In the genomic region with DNA sequence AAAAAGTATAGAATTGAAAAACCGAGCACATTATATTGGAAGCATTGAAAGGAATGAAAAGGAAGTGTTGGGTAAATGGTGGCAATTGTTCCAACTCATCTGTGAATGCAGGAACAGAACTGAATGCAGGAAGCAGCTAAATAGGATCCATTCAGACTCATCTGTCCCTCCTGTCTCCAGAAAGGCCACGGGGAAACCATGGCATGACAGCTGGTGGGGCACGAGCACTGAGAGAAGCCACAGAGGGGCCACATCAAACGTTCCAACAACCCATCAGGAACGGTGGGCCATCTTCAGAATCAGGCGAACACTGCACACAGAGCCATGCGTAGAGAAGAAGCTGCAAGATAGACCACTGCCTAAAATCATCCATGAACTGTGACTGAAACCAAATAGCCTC, we compare ENCODE assay signal across 25 cellular contexts.
"Had no signal": no experiment of that assay in that cellular context is flagged by ENCODE, and none has a peak within 500 bp of the region (broad histone marks: within the 10 kb centered on the region; RNA-seq: fewer than 3 reads in every experiment).

No MANE protein-coding gene starts in this region.

- H3K36me3 Mint-ChIP-seq: activated naive CD4-positive, alpha-beta T cell treated with anti-CD3 and anti-CD28 coated beads, Interleukin-2, amount 50 U/mL, for 24 hours; T-cell had no signal

- FAIRE-seq: bronchial epithelial cell, RCC 7860, TTC549 had no signal

- H3K9me3 ChIP-seq: ascending aorta, body of pancreas had no signal

- H3K4me3 ChIP-seq: ascending aorta, body of pancreas, SK-N-MC had no signal

- H3K9me3 Mint-ChIP-seq: activated CD8-positive, alpha-beta T cell treated with anti-CD3 and anti-CD28 coated beads for 36 hours; activated naive CD4-positive, alpha-beta T cell treated with anti-CD3 and anti-CD28 coated beads, Interleukin-2, amount 50 U/mL, for 24 hours had no signal

- H3K4me3 Mint-ChIP-seq: activated CD8-positive, alpha-beta T cell treated with anti-CD3 and anti-CD28 coated beads for 36 hours; activated naive CD4-positive, alpha-beta T cell treated with anti-CD3 and anti-CD28 coated beads, Interleukin-2, amount 50 U/mL, for 24 hours; T-cell had no signal

- H3K27me3 Mint-ChIP-seq: activated CD8-positive, alpha-beta T cell treated with anti-CD3 and anti-CD28 coated beads for 36 hours; activated naive CD4-positive, alpha-beta T cell treated with anti-CD3 and anti-CD28 coated beads, Interleukin-2, amount 50 U/mL, for 24 hours; T-cell had no signal

- DNase-seq: activated CD4-positive, alpha-beta T cell treated with anti-CD3 and anti-CD28 coated beads for 4 hours; activated CD8-positive, alpha-beta memory T cell treated with anti-CD3 and anti-CD28 coated beads, Interleukin-2, amount 50 U/mL, for 48 hours; activated CD8-positive, alpha-beta T cell treated with anti-CD3 and anti-CD28 coated beads for 36 hours; activated T-cell treated with anti-CD3 and anti-CD28 coated beads, Interleukin-2, amount 50 U/mL, for 1 hour; body of pancreas; central memory CD4-positive, alpha-beta T cell; KG1; NCI-H1048; NCI-H146; NCI-H187 treated with DMSO at 0.1 percent for 48 hours; NCI-H2081 treated with DMSO at 0.1 percent for 48 hours; NCI-H446; NCI-H524; PC-3; SIG-M5; T-cell; T-helper 2 cell; T1000; WERI-Rb-1 had no signal

- H3K27me3 ChIP-seq: ascending aorta, body of pancreas had no signal

- H3K4me1 ChIP-seq: ascending aorta, body of pancreas had no signal

- ATAC-seq: activated CD8-positive, alpha-beta T cell treated with anti-CD3 and anti-CD28 coated beads for 36 hours; body of pancreas; PC-3; T-cell had no signal

- H3K36me3 ChIP-seq: ascending aorta, WERI-Rb-1 had no signal

- H3K27ac ChIP-seq: ascending aorta, body of pancreas, SK-N-MC, WERI-Rb-1 had no signal

- H3K4me1 Mint-ChIP-seq: activated naive CD4-positive, alpha-beta T cell treated with anti-CD3 and anti-CD28 coated beads, Interleukin-2, amount 50 U/mL, for 24 hours; T-cell had no signal

- H3K27ac Mint-ChIP-seq: activated CD8-positive, alpha-beta T cell treated with anti-CD3 and anti-CD28 coated beads for 36 hours; activated naive CD4-positive, alpha-beta T cell treated with anti-CD3 and anti-CD28 coated beads, Interleukin-2, amount 50 U/mL, for 24 hours; T-cell had no signal
